ENCODE assay signal across 8 cellular contexts in the genomic region with DNA sequence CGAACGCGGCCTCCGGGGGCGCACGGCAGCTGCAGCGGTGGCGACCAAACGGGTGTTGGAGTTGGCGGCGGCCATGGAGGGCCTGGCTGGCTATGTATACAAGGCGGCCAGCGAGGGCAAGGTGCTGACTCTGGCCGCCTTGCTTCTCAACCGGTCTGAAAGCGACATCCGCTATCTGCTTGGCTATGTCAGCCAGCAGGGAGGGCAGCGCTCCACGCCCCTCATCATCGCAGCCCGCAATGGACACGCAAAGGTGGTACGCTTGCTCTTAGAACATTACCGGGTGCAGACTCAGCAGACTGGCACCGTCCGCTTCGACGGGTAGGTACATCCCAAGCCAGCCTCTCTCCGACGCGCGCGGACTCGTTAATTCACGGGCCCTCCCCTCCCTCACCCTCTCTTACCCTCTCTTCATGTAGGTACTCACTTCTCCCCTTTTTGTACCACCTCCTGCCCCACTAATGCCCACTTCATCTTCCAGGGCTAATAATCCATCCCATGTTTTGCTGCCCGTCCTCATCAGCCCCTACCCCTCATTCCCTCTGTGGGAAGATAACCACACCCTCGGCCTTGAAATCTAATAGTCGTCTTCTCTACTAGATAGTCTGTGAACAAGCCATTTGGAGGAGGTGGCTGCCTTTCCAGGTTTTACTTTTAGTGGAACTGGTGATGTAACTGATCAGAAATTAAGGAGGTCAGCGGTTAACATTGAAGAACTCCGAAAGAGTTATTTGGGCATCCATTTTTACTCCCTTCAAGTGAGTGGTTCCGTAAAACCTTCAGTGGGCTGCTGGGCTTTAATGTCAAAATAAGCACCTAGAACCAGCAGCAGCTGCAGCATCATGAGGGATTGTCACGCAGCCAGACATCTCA. TPM values are rescaled to one million over a fixed set of nuclear protein-coding genes. Genes with fewer than 3 reads are reported as not detected.
A peak's percentile ranks its signal among the peaks of the same experiment; 100 is the strongest.
DNase-seq lines count a peak whose midpoint lies in the region; ATAC-seq and TF ChIP-seq lines count a peak whose summit lies in the region.

No MANE protein-coding gene starts in this region.

- H3K36me3 ChIP-seq in HUES6 (ENCODE audit: control insufficient read depth, insufficient read depth, low read length) (peaks cover 8% of the 10 kb centered on the region; the same call in 1 of the 2 replicates), mucosa of rectum (ENCODE audit: control insufficient read depth in 2 of 2, insufficient read depth in 2 of 2, low read length in 2 of 2) (peaks cover 0 to 8% of the 10 kb centered on the region in 2 donors), aorta (ENCODE audit: control insufficient read depth in 1 of 2, insufficient read depth in 2 of 2, low read length in 1 of 2) (no peaks in the 10 kb centered on the region)

- H3K4me3 Mint-ChIP-seq in activated CD4-positive, alpha-beta T cell treated with anti-CD3 and anti-CD28 coated beads, Interleukin-2, amount 10 ng/mL, durations not matched to agents 24 days and 14 days: peak overlapping the region; percentile 95

- intact Hi-C loops in activated CD4-positive, alpha-beta T cell treated with anti-CD3 and anti-CD28 coated beads, Interleukin-2, amount 10 ng/mL, durations not matched to agents 24 days and 14 days (cut with micrococcal nuclease): loop anchor here (1.0 to 10.0 kb wide), 6 partner anchors 21 to 1774 kb away; partner anchors contain the start of genes MAP2K5, PIAS1, RPL4 and ZWILCH
- intact Hi-C loops in dorsolateral prefrontal cortex (cut with DNase I) (loop anchor here (2.0 to 10.0 kb wide), 3 partner anchors 22 to 736 kb away; partner anchors contain the start of gene MAP2K5 (in 2 of the 2)), aorta (cut with DNase I) (no loop called here)

- no peaks in the 10 kb centered on the region for H3K27me3 Mint-ChIP-seq in activated CD4-positive, alpha-beta T cell treated with anti-CD3 and anti-CD28 coated beads, Interleukin-2, amount 10 ng/mL, durations not matched to agents 24 days and 14 days

- 0 to 1% methylated on average over 42 of the region's 42 CpGs for WGBS in aorta, 2 donors

- peaks cover 43% of the 10 kb centered on the region for H3K4me1 Mint-ChIP-seq in activated CD4-positive, alpha-beta T cell treated with anti-CD3 and anti-CD28 coated beads, Interleukin-2, amount 10 ng/mL, durations not matched to agents 24 days and 14 days

- H3K27ac ChIP-seq in HUES6 (ENCODE audit: low read depth, low read length) (peak overlapping the region; percentile 94), dorsolateral prefrontal cortex (peak overlapping the region; percentile 95 to 100 (median 99)), mucosa of rectum (ENCODE audit: low read depth in 2 of 2, low read length in 2 of 2) (peak overlapping the region; percentile 97 to 98), aorta (ENCODE audit: low read depth in 1 of 2, low read length in 2 of 2) (peak overlapping the region; percentile 80 to 95)

- H3K27me3 ChIP-seq in HUES6 (ENCODE audit: control insufficient read depth, insufficient read depth, low read length): no peaks in the 10 kb centered on the region
- no peaks in the 10 kb centered on the region for H3K27me3 ChIP-seq in dorsolateral prefrontal cortex
- no peaks in the 10 kb centered on the region for H3K27me3 ChIP-seq in mucosa of rectum (ENCODE audit: control insufficient read depth in 2 of 2, insufficient read depth in 2 of 2, low read length in 2 of 2)
- H3K27me3 ChIP-seq in aorta (ENCODE audit: control insufficient read depth in 1 of 2, insufficient read depth in 2 of 2, low read length in 1 of 2): no peaks in the 10 kb centered on the region

- peak overlapping the region; percentile 91 for H3K9ac ChIP-seq in HUES6 (ENCODE audit: low read length)
- peak overlapping the region; percentile 88 to 89 for H3K9ac ChIP-seq in mucosa of rectum (ENCODE audit: low read depth in 1 of 2, low read length in 2 of 2)

- H3K4me3 ChIP-seq in HUES6 (ENCODE audit: low read depth, low read length) (peak overlapping the region; percentile 95), dorsolateral prefrontal cortex (peak overlapping the region; percentile 63 to 100 (median 94)), mucosa of rectum (ENCODE audit: low read length in 2 of 2) (peak overlapping the region; percentile 88 to 97), aorta (ENCODE audit: low read length in 2 of 2) (peak overlapping the region; percentile 67 to 84)

- peaks cover 23% of the 10 kb centered on the region for H3K36me3 Mint-ChIP-seq in activated CD4-positive, alpha-beta T cell treated with anti-CD3 and anti-CD28 coated beads, Interleukin-2, amount 10 ng/mL, durations not matched to agents 24 days and 14 days (ENCODE audit: low read depth)

- no peaks in the 10 kb centered on the region for H3K9me3 Mint-ChIP-seq in activated CD4-positive, alpha-beta T cell treated with anti-CD3 and anti-CD28 coated beads, Interleukin-2, amount 10 ng/mL, durations not matched to agents 24 days and 14 days

- H3K27ac Mint-ChIP-seq in activated CD4-positive, alpha-beta T cell treated with anti-CD3 and anti-CD28 coated beads, Interleukin-2, amount 10 ng/mL, durations not matched to agents 24 days and 14 days: peak overlapping the region; percentile 91

- H3K9me3 ChIP-seq in HUES6 (ENCODE audit: control insufficient read depth, insufficient read depth, low read depth, low read length): peaks cover 2% of the 10 kb centered on the region; the same call in 1 of the 2 replicates
- no peaks in the 10 kb centered on the region for H3K9me3 ChIP-seq in mucosa of rectum (ENCODE audit: control insufficient read depth in 2 of 2, low read length in 2 of 2)
- H3K9me3 ChIP-seq in aorta (ENCODE audit: control insufficient read depth, low read length): no peaks in the 10 kb centered on the region

- peak in 9 of 56 donors; percentile 4 to 23 (median 8) for TF ChIP-seq CTCF in dorsolateral prefrontal cortex (IDR thresholded peaks at IDR 0.05 in 54 of 56, conservative IDR thresholded peaks at IDR 0.05 in 2 of 56; ENCODE audit: low read depth in 1 of 56, partially characterized antibody in 56 of 56)

- peak; percentile 64 for DNase-seq in activated CD4-positive, alpha-beta T cell treated with anti-CD3 and anti-CD28 coated beads, Interleukin-2, amount 10 ng/mL, durations not matched to agents 24 days and 14 days
- DNase-seq in activated CD4-positive, alpha-beta T cell treated with anti-CD3 and anti-CD28 coated beads for 4 hours: no peak
- DNase-seq in dorsolateral prefrontal cortex (peak in 5 of 10 donors; percentile 45 to 64 (median 60)), aorta (peak in 1 of 2 donors; percentile 80)

- peaks cover 36% of the 10 kb centered on the region for H3K4me1 ChIP-seq in HUES6 (ENCODE audit: control insufficient read depth, insufficient read depth, low read length)
- H3K4me1 ChIP-seq in mucosa of rectum (ENCODE audit: control insufficient read depth in 2 of 2, insufficient read depth in 2 of 2, low read length in 2 of 2): peaks cover 25 to 38% of the 10 kb centered on the region in 2 donors
- H3K4me1 ChIP-seq in aorta (ENCODE audit: control insufficient read depth in 1 of 2, insufficient read depth in 2 of 2, low read length in 2 of 2): peaks cover 2 to 7% of the 10 kb centered on the region in 2 donors

- peak; percentile 12 for ATAC-seq in SK-N-SH treated with all-trans-retinoic acid at 6 μM for 48 hours
- peak; percentile 1 for ATAC-seq in aorta (ENCODE audit: low FRiP score)
- no peak for ATAC-seq in HG02610 (IDR thresholded peaks at IDR 0.05; ENCODE audit: unreplicated experiment)

TF ChIP-seq in SK-N-SH treated with all-trans-retinoic acid at 6 μM for 48 hours, 23 proteins besides CTCF, POLR2A, EP300 and RAD21:
- TF ChIP-seq ZNF70 (CRISPR knock-in tag; IDR thresholded peaks at IDR 0.05) (no peak), CSDC2 (CRISPR knock-in tag; IDR thresholded peaks at IDR 0.05) (no peak), ZNF565 (CRISPR knock-in tag; conservative IDR thresholded peaks at IDR 0.05; ENCODE audit: low read depth) (no peak), ARNTL (CRISPR knock-in tag; IDR thresholded peaks at IDR 0.05; ENCODE audit: borderline replicate concordance, low read depth) (no peak), ZC3H10 (CRISPR knock-in tag; IDR thresholded peaks at IDR 0.05) (no peak), ESRRG (CRISPR knock-in tag; IDR thresholded peaks at IDR 0.05) (no peak), POU6F1 (CRISPR knock-in tag; IDR thresholded peaks at IDR 0.05; ENCODE audit: borderline replicate concordance, low read depth) (no peak), ZFP3 (CRISPR knock-in tag; IDR thresholded peaks at IDR 0.05) (no peak)

RNA-seq across cellular contexts. Expression of gene FEM1B, which starts 1.0 kb away (rescaled TPM):
- 46.2 and 51.6 TPM in 2 replicates for total RNA-seq in activated CD4-positive, alpha-beta T cell treated with anti-CD3 and anti-CD28 coated beads, Interleukin-2, amount 10 ng/mL, durations not matched to agents 24 days and 14 days
- 100 to 1,000 TPM in 62 of 120 experiments, 10 to 100 TPM in 58; 63.2 to 136 (median 101) TPM for total RNA-seq in dorsolateral prefrontal cortex
- 10 to 100 TPM; 76.0 to 96.3 TPM for total RNA-seq in aorta
- polyA plus RNA-seq in aorta: 10 to 100 TPM; 11.3 to 14.2 TPM

RNA-seq across cellular contexts. Expression of gene CLN6, which starts 49.1 kb away (rescaled TPM):
- total RNA-seq in activated CD4-positive, alpha-beta T cell treated with anti-CD3 and anti-CD28 coated beads, Interleukin-2, amount 10 ng/mL, durations not matched to agents 24 days and 14 days: 99.0 and 102 TPM in 2 replicates
- 10 to 100 TPM; 18.4 to 49.4 (median 29.8) TPM for total RNA-seq in dorsolateral prefrontal cortex
- total RNA-seq in aorta: 10 to 100 TPM; 11.3 to 16.8 TPM
- polyA plus RNA-seq in aorta: 1 to 10 TPM; 5.3 to 8.2 TPM

Comparison
In these comparisons a context has a peak if more than half of its experiments do, and no peak if none do; other contexts are left out.
1. intact Hi-C loops: an anchor here in activated CD4-positive, alpha-beta T cell treated with anti-CD3 and anti-CD28 coated beads, Interleukin-2, amount 10 ng/mL, durations not matched to agents 24 days and 14 days (1.0 to 10.0 kb wide) and dorsolateral prefrontal cortex (2.0 to 10.0 kb wide); none called in aorta.